In the genomic region with DNA sequence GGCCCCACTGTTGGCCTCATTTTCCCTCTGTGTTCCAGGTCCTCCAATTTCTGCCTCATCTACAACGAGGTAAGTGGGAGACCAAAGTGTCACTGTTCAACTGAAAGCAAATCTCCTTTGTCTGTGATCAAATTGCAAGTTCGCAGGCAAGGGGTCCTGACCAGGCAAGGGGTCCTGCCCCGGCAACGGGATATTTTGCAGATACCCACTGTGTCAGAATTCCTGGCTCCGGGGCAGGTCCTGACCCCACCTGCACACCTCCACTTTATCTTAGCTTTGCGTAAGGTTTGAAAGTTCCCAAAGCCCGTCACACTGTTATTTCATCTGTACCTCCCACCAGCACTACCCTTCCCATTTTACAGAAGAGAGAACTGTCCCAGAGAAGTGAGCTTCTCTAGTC, we compare ENCODE assay signal across 22 cellular contexts. TPM values are rescaled to one million over a fixed set of nuclear protein-coding genes. Genes with fewer than 3 reads are reported as not detected.
A peak's percentile ranks its signal among the peaks of the same experiment; 100 is the strongest.
DNase-seq lines count a peak whose midpoint lies in the region; ATAC-seq, FAIRE-seq and TF ChIP-seq lines count a peak whose summit lies in the region.
"Had no signal": no experiment of that assay in that cellular context is flagged by ENCODE, and none has a peak within 500 bp of the region (broad histone marks: within the 10 kb centered on the region; RNA-seq: fewer than 3 reads in every experiment).

No MANE protein-coding gene starts in this region.

- H3K36me3 ChIP-seq in astrocyte (ENCODE audit: insufficient read depth, low read length): no peaks in the 10 kb centered on the region
- H3K36me3 ChIP-seq: BLaER1, brain microvascular endothelial cell, lower lobe of right lung, stomach had no signal

- TF ChIP-seq CTCF in HFFc6 (IDR thresholded peaks at IDR 0.05) (no peak), astrocyte (IDR thresholded peaks at IDR 0.05; ENCODE audit: insufficient read depth, low read depth, low read length) (no peak), nephron progenitor cell (IDR thresholded peaks at IDR 0.05) (no peak)

- H3K9me3 Mint-ChIP-seq in HFFc6: no peaks in the 10 kb centered on the region
- H3K9me3 Mint-ChIP-seq in astrocyte (ENCODE audit: unreplicated experiment): peaks cover under 1% of the 10 kb centered on the region
- H3K9me3 Mint-ChIP-seq in nephron progenitor cell: no peaks in the 10 kb centered on the region
- no peaks in the 10 kb centered on the region for H3K9me3 Mint-ChIP-seq in effector memory CD8-positive, alpha-beta T cell
- H3K9me3 Mint-ChIP-seq: activated naive CD8-positive, alpha-beta T cell treated with anti-CD3 and anti-CD28 coated beads, Interleukin-2, amount 50 U/mL, for 24 hours; activated T-cell treated with anti-CD3 and anti-CD28 coated beads, Interleukin-2, amount 50 U/mL, for 4 hours had no signal

- no peaks in the 10 kb centered on the region for H3K27me3 ChIP-seq in astrocyte (ENCODE audit: insufficient read depth, low read length)
- H3K27me3 ChIP-seq: BLaER1, brain microvascular endothelial cell, stomach had no signal

- H3K4me1 Mint-ChIP-seq in HFFc6 (ENCODE audit: low read depth) (peaks cover 77% of the 10 kb centered on the region), astrocyte (ENCODE audit: low read depth, unreplicated experiment) (peaks cover 32% of the 10 kb centered on the region), nephron progenitor cell (peaks cover 100% of the 10 kb centered on the region)
- peaks cover 5 to 10% of the 10 kb centered on the region in 2 donors for H3K4me1 Mint-ChIP-seq in effector memory CD8-positive, alpha-beta T cell (ENCODE audit: low read depth in 2 of 2)

- peak overlapping the region; percentile 60 for H3K27ac Mint-ChIP-seq in HFFc6
- peak overlapping the region; percentile 73 for H3K27ac Mint-ChIP-seq in astrocyte (ENCODE audit: unreplicated experiment)
- H3K27ac Mint-ChIP-seq in nephron progenitor cell: peak overlapping the region; percentile 23
- no peak overlapping the region for H3K27ac Mint-ChIP-seq in effector memory CD8-positive, alpha-beta T cell
- H3K27ac Mint-ChIP-seq: activated naive CD8-positive, alpha-beta T cell treated with anti-CD3 and anti-CD28 coated beads, Interleukin-2, amount 50 U/mL, for 24 hours had no signal

- H3K9ac ChIP-seq in astrocyte (ENCODE audit: low read length): no peak overlapping the region
- H3K9ac ChIP-seq: BLaER1 had no signal

- H3K27me3 Mint-ChIP-seq in HFFc6 (ENCODE audit: insufficient read depth) (no peaks in the 10 kb centered on the region), astrocyte (ENCODE audit: low read depth, unreplicated experiment) (peaks cover 3% of the 10 kb centered on the region), nephron progenitor cell (ENCODE audit: low read depth, poor library complexity) (peaks cover 4% of the 10 kb centered on the region)
- H3K27me3 Mint-ChIP-seq in effector memory CD8-positive, alpha-beta T cell: no peaks in the 10 kb centered on the region

- H3K27ac ChIP-seq in astrocyte (ENCODE audit: low read depth, low read length) (no peak overlapping the region), substantia nigra (ENCODE audit: low read depth, low read length, poor library complexity, severe bottlenecking) (peak overlapping the region; percentile 31)
- H3K27ac ChIP-seq: BLaER1, brain microvascular endothelial cell had no signal

- H3K4me3 Mint-ChIP-seq in HFFc6 (no peak overlapping the region), astrocyte (ENCODE audit: unreplicated experiment) (no peak overlapping the region), nephron progenitor cell (no peak overlapping the region)
- no peak overlapping the region for H3K4me3 Mint-ChIP-seq in effector memory CD8-positive, alpha-beta T cell
- H3K4me3 Mint-ChIP-seq: activated naive CD8-positive, alpha-beta T cell treated with anti-CD3 and anti-CD28 coated beads, Interleukin-2, amount 50 U/mL, for 24 hours; activated T-cell treated with anti-CD3 and anti-CD28 coated beads, Interleukin-2, amount 50 U/mL, for 4 hours had no signal

- H3K4me2 ChIP-seq in astrocyte (ENCODE audit: low read length): no peak overlapping the region

- H3K9me3 ChIP-seq in astrocyte (ENCODE audit: insufficient read depth, low read depth, low read length): no peaks in the 10 kb centered on the region
- H3K9me3 ChIP-seq: BLaER1, lower lobe of right lung, stomach had no signal

- no peak overlapping the region for H3K4me3 ChIP-seq in astrocyte (ENCODE audit: insufficient read depth, low read depth, low read length)
- H3K4me3 ChIP-seq: BLaER1, lower lobe of right lung, stomach had no signal

- H3K36me3 Mint-ChIP-seq in HFFc6 (ENCODE audit: low read depth) (no peaks in the 10 kb centered on the region), astrocyte (ENCODE audit: low read depth, unreplicated experiment) (peaks cover 1% of the 10 kb centered on the region), nephron progenitor cell (ENCODE audit: low read depth) (no peaks in the 10 kb centered on the region)
- peaks cover 3% of the 10 kb centered on the region for H3K36me3 Mint-ChIP-seq in effector memory CD8-positive, alpha-beta T cell (ENCODE audit: insufficient read depth)

- H4K20me1 ChIP-seq in astrocyte (ENCODE audit: insufficient read depth, low read length): no peaks in the 10 kb centered on the region
- H4K20me1 ChIP-seq: BLaER1 had no signal

- no peak overlapping the region for H2AFZ ChIP-seq in astrocyte (ENCODE audit: low read depth, low read length)

- ATAC-seq in HG02763 (IDR thresholded peaks at IDR 0.05; ENCODE audit: unreplicated experiment): no peak
- no peak for ATAC-seq in effector memory CD8-positive, alpha-beta T cell (replicated peaks)
- ATAC-seq: activated naive CD8-positive, alpha-beta T cell treated with anti-CD3 and anti-CD28 coated beads, Interleukin-2, amount 50 U/mL, for 24 hours; activated T-cell treated with anti-CD3 and anti-CD28 coated beads, Interleukin-2, amount 50 U/mL, for 4 hours; PC-3; Right ventricle myocardium inferior had no signal

- H3K79me2 ChIP-seq in astrocyte (ENCODE audit: insufficient read depth, low read length): no peaks in the 10 kb centered on the region

- no peak for FAIRE-seq in astrocyte (lab: Jason Lieb, UNC)
- FAIRE-seq: keratinocyte had no signal

- H3K4me1 ChIP-seq in astrocyte (ENCODE audit: insufficient read depth, low read length): peaks cover 26% of the 10 kb centered on the region

- DNase-seq in HFFc6: no peak
- DNase-seq in astrocyte (ENCODE audit: low read depth): no peak
- DNase-seq in nephron progenitor cell: no peak
- DNase-seq in substantia nigra (lab: John Stamatoyannopoulos, UW): no peak
- no peak for DNase-seq in NCI-H187 (lab: John Stamatoyannopoulos, UW)
- DNase-seq in effector memory CD8-positive, alpha-beta T cell: no peak
- no peak for DNase-seq in NCI-H345 treated with DMSO at 0.1 percent for 48 hours (lab: John Stamatoyannopoulos, UW; ENCODE audit: unreplicated experiment)
- DNase-seq: activated CD4-positive, alpha-beta T cell treated with anti-CD3 and anti-CD28 coated beads for 4 hours; activated naive CD8-positive, alpha-beta T cell treated with anti-CD3 and anti-CD28 coated beads, Interleukin-2, amount 50 U/mL, for 24 hours; activated T-cell treated with anti-CD3 and anti-CD28 coated beads, Interleukin-2, amount 50 U/mL, for 4 hours; brain microvascular endothelial cell; lower lobe of right lung; NCI-H1436 treated with DMSO at 0.1 percent for 48 hours; NCI-H524 treated with DMSO at 0.1 percent for 48 hours; NK-92 treated with Interleukin-12 subunit alpha and Interleukin-12 subunit beta, amount 100 ng/mL, for 24 hours; occipital lobe; PC-3; stomach had no signal

RNA-seq across cellular contexts. Expression of a gene that starts 32.1 kb away (rescaled TPM):
- 10 to 100 TPM; 28.7 to 79.3 (median 72.4) TPM for total RNA-seq in HFFc6 (2021; fragmentation: NEBNext Ultra II Directional; extraction: Animal tissue kit (Norgen Biotek cat#: 25700))
- total RNA-seq in astrocyte: 12.3 and 17.5 TPM in 2 replicates

Comparison
In these comparisons a context has a peak if more than half of its experiments do, and no peak if none do; other contexts are left out.
1. H3K27ac Mint-ChIP-seq: peak in HFFc6 (single experiment), astrocyte (single experiment) and nephron progenitor cell (single experiment); none in effector memory CD8-positive, alpha-beta T cell (0 of 2).